25 cellular contexts compared by ENCODE assay signal in the genomic region with DNA sequence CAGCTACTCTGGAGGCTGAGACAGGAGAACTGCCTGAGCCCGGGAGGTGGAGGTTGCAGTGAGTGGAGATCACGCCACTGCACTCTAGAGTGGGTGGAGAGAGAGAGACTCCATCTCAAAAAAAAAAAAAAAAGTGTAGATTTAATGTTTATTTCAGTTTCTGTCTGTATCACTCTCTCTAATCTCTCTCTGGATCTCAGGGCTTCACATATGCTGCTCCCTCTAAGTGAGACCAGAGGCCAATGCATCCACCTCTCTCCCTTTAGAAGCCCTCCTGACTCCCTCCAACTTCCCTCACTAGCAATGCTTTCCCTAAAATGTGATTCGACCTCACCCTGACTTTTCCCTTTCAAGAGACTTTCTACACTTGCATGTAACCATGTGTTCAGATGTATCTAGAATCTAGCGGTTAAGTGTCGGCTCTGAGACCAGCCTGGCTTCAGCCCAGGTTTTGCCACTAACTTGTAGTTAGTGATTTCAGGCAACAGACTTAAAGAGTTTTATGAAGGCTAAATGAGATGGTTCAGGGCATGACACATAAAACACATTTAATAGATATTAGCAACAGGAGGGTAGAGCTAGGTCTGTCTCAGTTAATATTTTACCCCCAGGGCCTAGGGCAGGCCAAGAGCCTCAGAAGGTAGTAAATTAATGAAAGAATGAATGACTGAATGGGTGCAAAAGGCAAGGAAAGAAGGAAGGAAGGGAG.
DNase-seq lines count a peak whose midpoint lies in the region; ATAC-seq, FAIRE-seq and TF ChIP-seq lines count a peak whose summit lies in the region.
"Had no signal": no experiment of that assay in that cellular context is flagged by ENCODE, and none has a peak within 500 bp of the region (broad histone marks: within the 10 kb centered on the region; RNA-seq: fewer than 3 reads in every experiment).

No MANE protein-coding gene starts in this region.

- peak; percentile 87 for DNase-seq in epithelial cell of proximal tubule (ENCODE audit: low read depth)
- peak; percentile 94 for DNase-seq in kidney tubule cell (ENCODE audit: low spot score)
- DNase-seq in pancreas: peak in 1 of 6 donors; percentile 20
- no peak for DNase-seq in NK-92 treated with Interleukin-12 subunit alpha and Interleukin-12 subunit beta, amount 100 ng/mL, for 24 hours (lab: John Stamatoyannopoulos, UW)
- DNase-seq in RPMI8226: no peak
- DNase-seq in right atrium auricular region (ENCODE audit: low spot score): no peak
- no peak for DNase-seq in NCI-H526 (lab: John Stamatoyannopoulos, UW)
- DNase-seq: EL, GDM1, GOT3, Karpas-422, NCI-H1092, NCI-H1417 treated with DMSO at 0.1 percent for 48 hours, NCI-H1694 treated with DMSO at 0.1 percent for 48 hours, NCI-H2081, NCI-H2227 treated with DMSO at 0.1 percent for 48 hours, NCI-H69, SK-N-SH had no signal

- H3K27me3 ChIP-seq in pancreas: no peaks in the 10 kb centered on the region
- H3K27me3 ChIP-seq in right atrium auricular region: no peaks in the 10 kb centered on the region
- H3K27me3 ChIP-seq: BLaER1 had no signal

- TF ChIP-seq CTCF in HEK293 (tag by site-specific recombination; IDR thresholded peaks at IDR 0.05): no peak
- no peak for TF ChIP-seq CTCF in epithelial cell of proximal tubule (conservative IDR thresholded peaks at IDR 0.05; ENCODE audit: low read depth, low read length)
- TF ChIP-seq CTCF in pancreas (IDR thresholded peaks at IDR 0.05): no peak
- no peak for TF ChIP-seq CTCF in right atrium auricular region (IDR thresholded peaks at IDR 0.05)

- no peak for FAIRE-seq in pancreas (lab: Jason Lieb, UNC)
- FAIRE-seq: D721Med, GM12878 had no signal

- whole genome bisulfite sequencing in pancreas, 2 donors: 67 to 73% methylated on average over 5 of the region's 5 CpGs

- peak in 3 of 4 donors; percentile 35 to 55 (median 54) for ATAC-seq in pancreas
- ATAC-seq: GM12878, Panc1 had no signal

- no peak overlapping the region for H3K27ac ChIP-seq in HEK293 (ENCODE audit: extremely low read depth, low read depth, low read length)
- peak overlapping the region in 1 of 4 donors; percentile 22 for H3K27ac ChIP-seq in pancreas
- no peak overlapping the region for H3K27ac ChIP-seq in right atrium auricular region
- H3K27ac ChIP-seq: BLaER1, HL-60 had no signal

- H3K4me1 ChIP-seq in HEK293 (ENCODE audit: control insufficient read depth, insufficient read depth, low read length) (no peaks in the 10 kb centered on the region), pancreas (peaks cover 0 to 5% (median 2%) of the 10 kb centered on the region in 3 donors), right atrium auricular region (no peaks in the 10 kb centered on the region)
- H3K4me1 ChIP-seq: HAP-1 had no signal

- intact Hi-C loops in pancreas (cut with DNase I): no loop called here

- H3K4me3 ChIP-seq in HEK293 (ENCODE audit: low read depth, low read length): no peak overlapping the region
- no peak overlapping the region for H3K4me3 ChIP-seq in epithelial cell of proximal tubule (ENCODE audit: low read depth, low read length)
- no peak overlapping the region for H3K4me3 ChIP-seq in pancreas
- H3K4me3 ChIP-seq in right atrium auricular region: no peak overlapping the region
- H3K4me3 ChIP-seq: BLaER1, GM12878, HAP-1 had no signal

- H3K36me3 ChIP-seq in HEK293 (ENCODE audit: control insufficient read depth in 2 of 2, insufficient read depth in 1 of 2, low read length in 2 of 2) (no peaks in the 10 kb centered on the region), pancreas (no peaks in the 10 kb centered on the region), right atrium auricular region (no peaks in the 10 kb centered on the region)
- H3K36me3 ChIP-seq: HAP-1 had no signal

- POLR2A ChIA-PET in HEK293 (lab: Yijun Ruan, JAX): no interaction called here

- H3K9me3 ChIP-seq in HEK293 (ENCODE audit: control insufficient read depth, insufficient read depth, low read depth, low read length) (no peaks in the 10 kb centered on the region), pancreas (no peaks in the 10 kb centered on the region), right atrium auricular region (no peaks in the 10 kb centered on the region)
- H3K9me3 ChIP-seq: HAP-1, SK-N-SH had no signal

- CTCF ChIA-PET in HEK293 (lab: Yijun Ruan, JAX): interaction anchor here (0.7 kb wide), 2 partner anchors 37 to 42 kb away, joined by 4 to 5 read pairs; no protein-coding TSS in a partner anchor

TF ChIP-seq in HEK293, 187 proteins besides CTCF, POLR2A, EP300 and RAD21:
- TF ChIP-seq PRDM1 (tag by site-specific recombination; IDR thresholded peaks at IDR 0.05) (0 out of 2 replicates have a peak, but pooled peaks have one; percentile 25), ZNF600 (tag by site-specific recombination; IDR thresholded peaks at IDR 0.05) (no peak), ZNF837 (tag by site-specific recombination; IDR thresholded peaks at IDR 0.05) (no peak)
- TF ChIP-seq, protein P1, sequence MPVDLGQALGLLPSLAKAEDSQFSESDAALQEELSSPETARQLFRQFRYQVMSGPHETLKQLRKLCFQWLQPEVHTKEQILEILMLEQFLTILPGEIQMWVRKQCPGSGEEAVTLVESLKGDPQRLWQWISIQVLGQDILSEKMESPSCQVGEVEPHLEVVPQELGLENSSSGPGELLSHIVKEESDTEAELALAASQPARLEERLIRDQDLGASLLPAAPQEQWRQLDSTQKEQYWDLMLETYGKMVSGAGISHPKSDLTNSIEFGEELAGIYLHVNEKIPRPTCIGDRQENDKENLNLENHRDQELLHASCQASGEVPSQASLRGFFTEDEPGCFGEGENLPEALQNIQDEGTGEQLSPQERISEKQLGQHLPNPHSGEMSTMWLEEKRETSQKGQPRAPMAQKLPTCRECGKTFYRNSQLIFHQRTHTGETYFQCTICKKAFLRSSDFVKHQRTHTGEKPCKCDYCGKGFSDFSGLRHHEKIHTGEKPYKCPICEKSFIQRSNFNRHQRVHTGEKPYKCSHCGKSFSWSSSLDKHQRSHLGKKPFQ (tag by site-specific recombination; IDR thresholded peaks at IDR 0.05): no peak

Comparison
In these comparisons a context has a peak if more than half of its experiments do, and no peak if none do; other contexts are left out.
1. DNase-seq: peak in epithelial cell of proximal tubule (single experiment) and kidney tubule cell (single experiment); none in NK-92 treated with Interleukin-12 subunit alpha and Interleukin-12 subunit beta, amount 100 ng/mL, for 24 hours (single experiment), RPMI8226 (single experiment), right atrium auricular region (single experiment) and NCI-H526 (0 of 2).